Comparison of ENCODE assay signal across 27 cellular contexts in the genomic region with DNA sequence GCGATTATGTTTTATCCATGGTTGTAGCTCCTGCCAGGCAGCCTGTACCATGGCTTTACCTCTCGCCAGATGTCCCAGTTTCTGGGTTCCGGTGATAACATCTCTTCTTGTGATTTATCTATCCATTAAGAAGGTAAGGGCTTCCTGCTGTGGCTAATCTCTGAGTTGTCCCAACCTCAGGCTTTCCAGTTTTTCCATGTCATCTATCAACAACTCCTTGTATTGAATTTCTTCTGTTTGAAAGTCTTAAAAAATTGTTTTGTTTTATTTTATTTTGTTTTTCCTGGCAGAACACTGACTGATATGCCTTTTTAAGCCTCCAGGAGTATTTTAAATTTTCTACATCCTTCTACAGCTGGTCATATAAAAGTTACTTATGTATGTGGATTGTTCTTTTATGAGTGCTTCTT.
"Had no signal": no experiment of that assay in that cellular context is flagged by ENCODE, and none has a peak within 500 bp of the region (broad histone marks: within the 10 kb centered on the region; RNA-seq: fewer than 3 reads in every experiment).

No MANE protein-coding gene starts in this region.

- ATAC-seq: esophagus mucosa; left lung; sciatic nerve; stimulated activated naive B cell treated with anti-CD40 and anti-IgM and Interleukin-4, amounts not matched to agents 10 μg/mL and 1 μg/mL and 100 μg/mL, for 72 hours had no signal

- H3K27me3 ChIP-seq: breast epithelium, hepatocyte, left lung, testis, vagina had no signal

- H3K4me3 ChIP-seq: breast epithelium, hepatocyte, left lung, smooth muscle cell, testis, vagina had no signal

- H3K27ac ChIP-seq: breast epithelium, hepatocyte, left lung, parathyroid adenoma, testis, vagina had no signal

- H3K9me3 ChIP-seq: breast epithelium, left lung, testis, vagina had no signal

- H3K4me1 ChIP-seq: breast epithelium, left lung, parathyroid adenoma, testis, vagina had no signal

- DNase-seq: activated CD4-positive, alpha-beta memory T cell treated with anti-CD3 and anti-CD28 coated beads for 36 hours; activated CD4-positive, alpha-beta T cell treated with anti-CD3 and anti-CD28 coated beads for 48 hours; activated effector memory CD4-positive, alpha-beta T cell treated with Interleukin-2 at 50 U/mL for 16 hours; activated naive CD4-positive, alpha-beta T cell treated with anti-CD3 and anti-CD28 coated beads for 36 hours; activated naive CD8-positive, alpha-beta T cell treated with anti-CD3 and anti-CD28 coated beads, Interleukin-2, amount 10 ng/mL, durations not matched to agents 7 days and 5 days; activated T-cell treated with anti-CD3 and anti-CD28 coated beads, Interleukin-2, amount 50 U/mL, for 72 hours; amniotic stem cell; effector memory CD4-positive, alpha-beta T cell; foreskin melanocyte; glutamatergic neuron; immature natural killer cell; kidney glomerular epithelial cell; left lung; nephron progenitor cell; stimulated activated CD4-positive, alpha-beta T cell treated with anti-CD3 and anti-CD28 coated beads, Interleukin-15, amount 100 ng/mL, for 24 hours; stimulated activated CD8-positive, alpha-beta memory T cell treated with anti-CD3 and anti-CD28 coated beads, Interleukin-4, amount 100 ng/mL, for 48 hours; stimulated activated naive B cell treated with anti-CD40 and anti-IgM and Interleukin-4, amounts not matched to agents 10 μg/mL and 1 μg/mL and 100 μg/mL, for 72 hours; T1000; testis; trophoblast cell had no signal

- H3K36me3 ChIP-seq: breast epithelium, left lung, vagina had no signal
